In the genomic region with DNA sequence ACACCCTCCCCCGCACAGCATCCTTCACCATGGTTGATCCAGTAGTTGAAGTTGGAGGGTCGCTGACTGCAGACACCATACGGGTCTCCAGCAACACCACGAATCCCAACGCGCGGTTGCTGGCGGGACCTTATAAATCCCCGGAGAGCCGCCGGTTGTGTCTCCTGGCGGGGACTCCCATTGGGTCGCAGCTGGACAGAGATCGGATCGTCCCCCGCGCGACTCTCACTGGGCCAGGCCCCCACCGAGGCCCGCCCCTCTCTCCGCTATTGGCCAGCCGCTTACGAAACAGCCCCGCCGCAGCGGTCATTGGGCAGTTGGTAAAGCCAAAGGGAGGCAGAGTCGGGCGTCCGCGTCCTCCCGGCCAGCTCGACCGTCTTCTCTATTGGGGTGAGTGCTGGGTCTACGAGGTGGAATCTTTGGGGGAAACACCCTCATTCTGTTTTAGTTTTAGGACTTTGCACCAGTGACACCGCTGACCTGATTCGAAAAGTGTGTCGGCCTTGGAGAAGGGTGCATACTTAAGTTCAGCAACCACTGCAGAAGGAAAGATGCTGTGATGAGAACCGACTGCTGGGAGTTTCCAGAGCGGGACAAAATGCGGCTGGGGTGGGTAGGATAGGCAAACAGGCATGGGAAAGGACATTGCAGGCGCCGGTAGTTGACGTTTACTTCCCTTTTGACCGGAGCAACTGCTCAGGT, we compare ENCODE assay signal across 8 cellular contexts. TPM values are rescaled to one million over a fixed set of nuclear protein-coding genes. Genes with fewer than 3 reads are reported as not detected.
DNase-seq lines count a peak whose midpoint lies in the region; ATAC-seq and TF ChIP-seq lines count a peak whose summit lies in the region.

No MANE protein-coding gene starts in this region.

- H3K9me3 ChIP-seq in mesodermal cell (ENCODE audit: control insufficient read depth, low read length), result no peaks in the 10 kb centered on the region

- ATAC-seq in GM19023 (IDR thresholded peaks at IDR 0.05; ENCODE audit: unreplicated experiment), result peak; percentile 92
- peak; percentile 88 for ATAC-seq in HG03432 (IDR thresholded peaks at IDR 0.05; ENCODE audit: unreplicated experiment)

- peak overlapping the region; percentile 71 for H3K27ac ChIP-seq in mesodermal cell (ENCODE audit: low read depth, low read length, severe bottlenecking)

- peaks cover 11% of the 10 kb centered on the region for H3K36me3 ChIP-seq in mesodermal cell (ENCODE audit: control insufficient read depth, insufficient read depth, low read length)

- H3K4me3 ChIP-seq in epithelial cell of proximal tubule (ENCODE audit: low read depth, low read length), result peak overlapping the region; percentile 74
- peak overlapping the region; percentile 88 for H3K4me3 ChIP-seq in mesodermal cell (ENCODE audit: extremely low read depth, insufficient read depth, low read length, poor library complexity, severe bottlenecking)

- peaks cover 12% of the 10 kb centered on the region for H3K4me1 ChIP-seq in mesodermal cell (ENCODE audit: control insufficient read depth, insufficient read depth, low read length, poor library complexity, severe bottlenecking)

- 1% methylated on average over 33 to 38 of the region's 44 CpGs for WGBS in mesodermal cell (ENCODE audit: insufficient coverage in 2 of 2), 2 experiments

- peak; percentile 31 for DNase-seq in AG09319 (ENCODE audit: extremely low read depth, low read depth)
- peak; percentile 83 to 92 for DNase-seq in NCI-H524 (lab: John Stamatoyannopoulos, UW)
- DNase-seq in activated CD8-positive, alpha-beta memory T cell treated with anti-CD3 and anti-CD28 coated beads for 48 hours (ENCODE audit: low read depth in 2 of 3, low spot score in 2 of 3), result peak in 2 of 3 experiments; percentile 19 to 30
- no peak for DNase-seq in epithelial cell of proximal tubule (ENCODE audit: low read depth)
- DNase-seq in stimulated activated CD8-positive, alpha-beta memory T cell treated with anti-CD3 and anti-CD28 coated beads, Interleukin-7, amount 100 ng/mL, for 24 hours (ENCODE audit: low read depth), result peak; percentile 8

- no peak for TF ChIP-seq CTCF in AG09319 (IDR thresholded peaks at IDR 0.05; ENCODE audit: low read depth, low read length)
- no peak for TF ChIP-seq CTCF in epithelial cell of proximal tubule (conservative IDR thresholded peaks at IDR 0.05; ENCODE audit: low read depth, low read length)

RNA-seq across cellular contexts. Expression of a gene that starts 27.4 kb away (rescaled TPM):
- total RNA-seq in epithelial cell of proximal tubule, result 9.2 and 12.7 TPM in 2 replicates
- polyA plus RNA-seq in mesodermal cell (2013, experiment 1 of 2), result 7.0 TPM
- polyA plus RNA-seq in mesodermal cell (2013, experiment 2 of 2), result 5.9 TPM

RNA-seq across cellular contexts. Expression of a gene that starts 50.8 kb away (rescaled TPM):
- 0.17 TPM in 1 of 2 replicates, not detected in the other for total RNA-seq in epithelial cell of proximal tubule
- 15.1 TPM for polyA plus RNA-seq in mesodermal cell (2013, experiment 1 of 2)
- 12.4 TPM for polyA plus RNA-seq in mesodermal cell (2013, experiment 2 of 2)

RNA-seq across cellular contexts. Expression of a gene that starts 53.4 kb away (rescaled TPM):
- 18.6 and 46.2 TPM in 2 replicates for total RNA-seq in epithelial cell of proximal tubule
- polyA plus RNA-seq in mesodermal cell (2013, experiment 1 of 2), result 104 TPM
- polyA plus RNA-seq in mesodermal cell (2013, experiment 2 of 2), result 95.3 TPM
